In the genomic region with DNA sequence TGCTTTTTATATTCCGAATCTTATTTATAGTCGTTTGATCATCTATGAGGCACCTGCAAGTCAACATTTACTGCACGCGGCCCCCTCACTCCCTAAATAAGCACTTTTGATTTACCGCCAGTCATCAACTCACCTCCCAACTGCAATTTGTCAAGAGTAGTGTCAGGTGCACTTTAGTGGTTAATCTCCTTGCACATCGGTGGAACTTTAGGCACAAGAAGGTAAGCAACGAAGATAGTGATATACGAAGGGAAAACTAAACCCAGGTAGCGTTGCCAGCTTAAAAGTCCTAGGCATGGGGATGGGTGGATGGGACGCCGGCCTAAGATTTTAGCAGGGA, we compare ENCODE assay signal across 9 cellular contexts. TPM values are rescaled to one million over a fixed set of nuclear protein-coding genes. Genes with fewer than 3 reads are reported as not detected.
DNase-seq lines count a peak whose midpoint lies in the region; ATAC-seq and TF ChIP-seq lines count a peak whose summit lies in the region.
"Had no signal": no experiment of that assay in that cellular context is flagged by ENCODE, and none has a peak within 500 bp of the region (broad histone marks: within the 10 kb centered on the region; RNA-seq: fewer than 3 reads in every experiment).

No MANE protein-coding gene starts in this region.

- no peaks in the 10 kb centered on the region for H3K9me3 Mint-ChIP-seq in stimulated activated naive CD8-positive, alpha-beta T cell treated with anti-CD3 and anti-CD28 coated beads, Interleukin-15, amount 100 ng/mL, for 72 hours

- H3K9me3 ChIP-seq in breast epithelium: no peaks in the 10 kb centered on the region
- H3K9me3 ChIP-seq in liver (ENCODE audit: control insufficient read depth in 4 of 4, low read length in 3 of 4): no peaks in the 10 kb centered on the region

- H3K27me3 Mint-ChIP-seq in stimulated activated naive CD8-positive, alpha-beta T cell treated with anti-CD3 and anti-CD28 coated beads, Interleukin-15, amount 100 ng/mL, for 72 hours: peaks cover 30% of the 10 kb centered on the region

- ATAC-seq in stimulated activated naive CD8-positive, alpha-beta T cell treated with anti-CD3 and anti-CD28 coated beads, Interleukin-15, amount 100 ng/mL, for 72 hours: no peak
- ATAC-seq in GM19035 (IDR thresholded peaks at IDR 0.05; ENCODE audit: unreplicated experiment): no peak

- no peaks in the 10 kb centered on the region for H3K4me1 Mint-ChIP-seq in stimulated activated naive CD8-positive, alpha-beta T cell treated with anti-CD3 and anti-CD28 coated beads, Interleukin-15, amount 100 ng/mL, for 72 hours

- 30% methylated on average over 11 of the region's 11 CpGs for WGBS in liver

- H3K27ac ChIP-seq in breast epithelium: peak overlapping the region; percentile 85 to 86
- peak overlapping the region; percentile 61 to 82 for H3K27ac ChIP-seq in liver (ENCODE audit: low read depth in 1 of 2, low read length in 2 of 2)

- no peak for TF ChIP-seq RAD21 in liver (IDR thresholded peaks at IDR 0.05)

- H3K4me1 ChIP-seq in breast epithelium (no peaks in the 10 kb centered on the region), liver (ENCODE audit: control insufficient read depth in 4 of 4, insufficient read depth in 4 of 4, low read length in 3 of 4) (peaks cover 0 to 33% (median 19%) of the 10 kb centered on the region in 4 donors)

- no peak overlapping the region for H3K27ac Mint-ChIP-seq in stimulated activated naive CD8-positive, alpha-beta T cell treated with anti-CD3 and anti-CD28 coated beads, Interleukin-15, amount 100 ng/mL, for 72 hours

- peak overlapping the region; percentile 33 to 50 for H3K4me3 Mint-ChIP-seq in stimulated activated naive CD8-positive, alpha-beta T cell treated with anti-CD3 and anti-CD28 coated beads, Interleukin-15, amount 100 ng/mL, for 72 hours

- intact Hi-C loops in breast epithelium (cut with DNase I; ENCODE audit: low total_unique reads): no loop called here

- in situ Hi-C loops in GM13976 (cut with MboI; ENCODE audit: low sequenced_read_pairs, unreplicated experiment): no loop called here

- H3K4me3 ChIP-seq in breast epithelium (peak overlapping the region; percentile 74 to 83 (median 81)), liver (ENCODE audit: low read depth in 1 of 3, low read length in 3 of 3) (peak overlapping the region; percentile 73 to 94 (median 83))

- no peak for TF ChIP-seq CTCF in breast epithelium (IDR thresholded peaks at IDR 0.05)
- no peak for TF ChIP-seq CTCF in liver (IDR thresholded peaks at IDR 0.05; ENCODE audit: low read depth, low read length, missing input control)
- no peak for TF ChIP-seq CTCF in GM13976 (IDR thresholded peaks at IDR 0.05; ENCODE audit: borderline replicate concordance, control extremely low read depth, extremely low read depth, insufficient read depth, missing control alignments)

- H3K9ac ChIP-seq in liver (ENCODE audit: low read depth in 1 of 2, low read length in 2 of 2): peak overlapping the region; percentile 17 to 68

- no peaks in the 10 kb centered on the region for H3K36me3 ChIP-seq in breast epithelium
- no peaks in the 10 kb centered on the region for H3K36me3 ChIP-seq in liver (ENCODE audit: control insufficient read depth in 4 of 4, insufficient read depth in 3 of 4, low read depth in 1 of 4, low read length in 3 of 4)

- peak; percentile 8 for DNase-seq in NCI-H510A treated with DMSO at 0.1 percent for 48 hours (lab: John Stamatoyannopoulos, UW)
- DNase-seq in NCI-H510A (lab: John Stamatoyannopoulos, UW): no peak
- DNase-seq in breast epithelium (ENCODE audit: low spot score in 2 of 2): no peak
- DNase-seq in stimulated activated naive CD8-positive, alpha-beta T cell treated with anti-CD3 and anti-CD28 coated beads, Interleukin-15, amount 100 ng/mL, for 72 hours: no peak
- DNase-seq in GM13976 (ENCODE audit: low spot score): no peak
- DNase-seq in DMS153 (lab: John Stamatoyannopoulos, UW): no peak
- DNase-seq: SHP77 had no signal

- no peaks in the 10 kb centered on the region for H3K27me3 ChIP-seq in breast epithelium
- no peaks in the 10 kb centered on the region for H3K27me3 ChIP-seq in liver (ENCODE audit: control insufficient read depth in 4 of 4, insufficient read depth in 4 of 4, low read length in 3 of 4)

- no peak for TF ChIP-seq POLR2A in breast epithelium (IDR thresholded peaks at IDR 0.05)

TF ChIP-seq in liver, 16 proteins besides CTCF, POLR2A, EP300 and RAD21:
- no peak for TF ChIP-seq FOXA1 (IDR thresholded peaks at IDR 0.05)
- TF ChIP-seq TAF1 (conservative IDR thresholded peaks at IDR 0.05): no peak
- no peak for TF ChIP-seq HNF4A (conservative IDR thresholded peaks at IDR 0.05)
- TF ChIP-seq, protein P1, sequence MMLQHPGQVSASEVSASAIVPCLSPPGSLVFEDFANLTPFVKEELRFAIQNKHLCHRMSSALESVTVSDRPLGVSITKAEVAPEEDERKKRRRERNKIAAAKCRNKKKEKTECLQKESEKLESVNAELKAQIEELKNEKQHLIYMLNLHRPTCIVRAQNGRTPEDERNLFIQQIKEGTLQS (IDR thresholded peaks at IDR 0.05): no peak

RNA-seq across cellular contexts. Expression of a gene that starts 0.5 kb away (rescaled TPM):
- total RNA-seq in breast epithelium: 10 to 100 TPM; 14.4 to 22.7 (median 16.2) TPM
- 10 to 100 TPM in 1 of 2 donors, 1 to 10 TPM in 1; 1.2 to 13.7 TPM for total RNA-seq in liver
- 1 to 10 TPM; 1.1 to 4.2 TPM for polyA plus RNA-seq in liver
